In the genomic region with DNA sequence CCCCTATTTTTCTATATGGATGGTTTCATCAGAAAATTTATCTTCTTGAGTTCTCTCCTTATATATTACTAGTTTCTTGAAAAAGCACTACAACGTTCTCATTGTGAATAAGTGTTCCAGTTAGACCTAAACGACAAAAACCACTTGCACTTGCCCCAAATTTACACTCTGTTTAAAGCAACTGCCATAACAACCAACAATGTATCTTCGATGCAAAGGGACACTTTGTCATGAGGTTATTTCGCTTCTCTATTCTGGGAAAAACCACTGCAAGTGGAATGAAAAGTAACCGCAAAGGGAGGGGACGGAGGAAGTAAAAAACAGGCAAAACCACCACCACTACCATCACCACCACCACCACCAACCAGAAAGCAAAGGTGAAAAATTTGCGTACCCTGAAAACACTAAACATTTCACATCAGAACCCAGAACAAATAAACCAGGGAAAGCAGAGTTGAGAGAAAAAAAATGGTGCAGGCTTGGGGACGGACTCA, we compare ENCODE assay signal across 7 cellular contexts. TPM values are rescaled to one million over a fixed set of nuclear protein-coding genes. Genes with fewer than 3 reads are reported as not detected.
DNase-seq lines count a peak whose midpoint lies in the region; ATAC-seq and TF ChIP-seq lines count a peak whose summit lies in the region.

No MANE protein-coding gene starts in this region.

- DNase-seq in GM12865 (ENCODE audit: low read depth): no peak
- DNase-seq in MM.1S: no peak
- no peak for DNase-seq in activated T-helper 2 cell treated with anti-CD3 and anti-CD28 coated beads, Interferon-gamma antibody, Interleukin-2, Interleukin-4, amounts not matched to agents 10 μg/mL and 5 μg/mL and 100 μg/mL, durations not matched to agents 14 hours and 24 hours and 36 hours (ENCODE audit: low spot score)
- DNase-seq in stimulated activated CD8-positive, alpha-beta memory T cell treated with anti-CD3 and anti-CD28 coated beads, Interleukin-4, amount 100 ng/mL, for 24 hours (ENCODE audit: low read depth): peak; percentile 12
- no peak for DNase-seq in mucosa of gallbladder (ENCODE audit: low spot score)

- H3K4me3 Mint-ChIP-seq in activated T-helper 2 cell treated with anti-CD3 and anti-CD28 coated beads, Interferon-gamma antibody, Interleukin-2, Interleukin-4, amounts not matched to agents 10 μg/mL and 5 μg/mL and 100 μg/mL, durations not matched to agents 14 hours and 24 hours and 36 hours (ENCODE audit: low read depth): peak overlapping the region; percentile 96

- H3K4me1 ChIP-seq in MM.1S (ENCODE audit: low read length) (peaks cover 11% of the 10 kb centered on the region; the same call in 1 of the 2 replicates), iPS-20b (ENCODE audit: insufficient read depth, low read length) (peaks cover 21% of the 10 kb centered on the region; the same call in 1 of the 2 replicates)

- no peak for TF ChIP-seq CTCF in GM12865 (IDR thresholded peaks at IDR 0.05; ENCODE audit: insufficient read depth, low read depth, low read length, missing control alignments)
- TF ChIP-seq CTCF in MM.1S (IDR thresholded peaks at IDR 0.05; ENCODE audit: low read length): no peak

- peak overlapping the region; percentile 84 for H2AFZ ChIP-seq in MM.1S (ENCODE audit: low read length)

- peak overlapping the region; percentile 99 for H3K27ac ChIP-seq in MM.1S (ENCODE audit: low read length)
- H3K27ac ChIP-seq in iPS-20b (ENCODE audit: low read length): peak overlapping the region; percentile 100

- H3K9ac ChIP-seq in MM.1S (ENCODE audit: low read length) (peak overlapping the region; percentile 98), iPS-20b (ENCODE audit: low read depth, low read length) (peak overlapping the region; percentile 99)

- peak overlapping the region; percentile 92 for H3K4me3 ChIP-seq in GM12865 (ENCODE audit: low read depth, low read length)
- H3K4me3 ChIP-seq in MM.1S (ENCODE audit: low read length): peak overlapping the region; percentile 64
- peak overlapping the region; percentile 92 for H3K4me3 ChIP-seq in iPS-20b (ENCODE audit: low read length)

- H3K27me3 ChIP-seq in MM.1S (replicated peaks; ENCODE audit: insufficient read depth, low read length) (no peaks in the 10 kb centered on the region), iPS-20b (ENCODE audit: insufficient read depth, low read length) (no peaks in the 10 kb centered on the region)

- H3K36me3 Mint-ChIP-seq in activated T-helper 2 cell treated with anti-CD3 and anti-CD28 coated beads, Interferon-gamma antibody, Interleukin-2, Interleukin-4, amounts not matched to agents 10 μg/mL and 5 μg/mL and 100 μg/mL, durations not matched to agents 14 hours and 24 hours and 36 hours (ENCODE audit: low read depth): peaks cover 11% of the 10 kb centered on the region

- no peaks in the 10 kb centered on the region for H3K9me3 Mint-ChIP-seq in activated T-helper 2 cell treated with anti-CD3 and anti-CD28 coated beads, Interferon-gamma antibody, Interleukin-2, Interleukin-4, amounts not matched to agents 10 μg/mL and 5 μg/mL and 100 μg/mL, durations not matched to agents 14 hours and 24 hours and 36 hours

- peak overlapping the region; percentile 95 for H3K4me2 ChIP-seq in MM.1S (ENCODE audit: low read depth, low read length)

- no peaks in the 10 kb centered on the region for H3K27me3 Mint-ChIP-seq in activated T-helper 2 cell treated with anti-CD3 and anti-CD28 coated beads, Interferon-gamma antibody, Interleukin-2, Interleukin-4, amounts not matched to agents 10 μg/mL and 5 μg/mL and 100 μg/mL, durations not matched to agents 14 hours and 24 hours and 36 hours (ENCODE audit: low read depth)

- peaks cover 31% of the 10 kb centered on the region for H3K79me2 ChIP-seq in MM.1S (ENCODE audit: low read length)

- intact Hi-C loops in activated T-helper 2 cell treated with anti-CD3 and anti-CD28 coated beads, Interferon-gamma antibody, Interleukin-2, Interleukin-4, amounts not matched to agents 10 μg/mL and 5 μg/mL and 100 μg/mL, durations not matched to agents 14 hours and 24 hours and 36 hours (cut with micrococcal nuclease): loop anchor here (1.0 to 5.0 kb wide), 8 partner anchors 9 to 703 kb away; a partner anchor contains a TSS

- peaks cover 25% of the 10 kb centered on the region for H3K4me1 Mint-ChIP-seq in activated T-helper 2 cell treated with anti-CD3 and anti-CD28 coated beads, Interferon-gamma antibody, Interleukin-2, Interleukin-4, amounts not matched to agents 10 μg/mL and 5 μg/mL and 100 μg/mL, durations not matched to agents 14 hours and 24 hours and 36 hours (ENCODE audit: low read depth)

- no peak for ATAC-seq in HG03159 (IDR thresholded peaks at IDR 0.05; ENCODE audit: unreplicated experiment)

- no peaks in the 10 kb centered on the region for H3K9me2 ChIP-seq in MM.1S (replicated peaks; ENCODE audit: insufficient read depth, low read length)

- H3K9me3 ChIP-seq in MM.1S (replicated peaks; ENCODE audit: insufficient read depth, low read length) (no peaks in the 10 kb centered on the region), iPS-20b (ENCODE audit: insufficient read depth, low read depth, low read length) (no peaks in the 10 kb centered on the region)

- H3F3A ChIP-seq in MM.1S (ENCODE audit: insufficient read depth, low read length): peaks cover 34% of the 10 kb centered on the region

- H4K20me1 ChIP-seq in MM.1S (ENCODE audit: insufficient read depth, low read length): no peaks in the 10 kb centered on the region

- H3K27ac Mint-ChIP-seq in activated T-helper 2 cell treated with anti-CD3 and anti-CD28 coated beads, Interferon-gamma antibody, Interleukin-2, Interleukin-4, amounts not matched to agents 10 μg/mL and 5 μg/mL and 100 μg/mL, durations not matched to agents 14 hours and 24 hours and 36 hours: peak overlapping the region; percentile 99

- no peaks in the 10 kb centered on the region for H3K36me3 ChIP-seq in MM.1S (replicated peaks; ENCODE audit: insufficient read depth, low read length)
- peaks cover 5% of the 10 kb centered on the region; the same call in 1 of the 2 replicates for H3K36me3 ChIP-seq in iPS-20b (ENCODE audit: insufficient read depth, low read depth, low read length)

RNA-seq across cellular contexts. Expression of a gene that starts 1.2 kb away (rescaled TPM):
- total RNA-seq in activated T-helper 2 cell treated with anti-CD3 and anti-CD28 coated beads, Interferon-gamma antibody, Interleukin-2, Interleukin-4, amounts not matched to agents 10 μg/mL and 5 μg/mL and 100 μg/mL, durations not matched to agents 14 hours and 24 hours and 36 hours: 23.2 and 23.8 TPM in 2 replicates
- 4.3 TPM for total RNA-seq in mucosa of gallbladder
